9 cellular contexts compared by ENCODE assay signal in genomic region chr1:67748630-67749029, GRCh38.
DNase-seq lines count a peak whose midpoint lies in the region; ATAC-seq, FAIRE-seq and TF ChIP-seq lines count a peak whose summit lies in the region.
"Had no signal": no experiment of that assay in that cellular context is flagged by ENCODE, and none has a peak within 500 bp of the region (broad histone marks: within the 10 kb centered on the region; RNA-seq: fewer than 3 reads in every experiment).

No MANE protein-coding gene starts in this region.

- H3K36me3 ChIP-seq in bronchial epithelial cell (ENCODE audit: control insufficient read depth, insufficient read depth, low read length) = no peaks in the 10 kb centered on the region

- TF ChIP-seq POLR2A in lower leg skin (IDR thresholded peaks at IDR 0.05) = no peak

- DNase-seq in AG04450 (ENCODE audit: low read depth, low spot score) (no peak), bronchial epithelial cell (ENCODE audit: low read depth) (peak; percentile 72), mucosa of gallbladder (ENCODE audit: low spot score) (peak; percentile 26), lower leg skin (ENCODE audit: low spot score in 2 of 2) (no peak), putamen (ENCODE audit: low spot score) (no peak)
- no peak for DNase-seq in activated naive CD4-positive, alpha-beta T cell treated with anti-CD3 and anti-CD28 coated beads, Interleukin-2, amount 10 ng/mL, durations not matched to agents 7 days and 5 days

- H3K36me3 Mint-ChIP-seq in activated naive CD4-positive, alpha-beta T cell treated with anti-CD3 and anti-CD28 coated beads, Interleukin-2, amount 10 ng/mL, durations not matched to agents 7 days and 5 days = no peaks in the 10 kb centered on the region

- 0 to 1% methylated on average over 2 of the region's 2 CpGs for WGBS in lower leg skin, 2 donors

- intact Hi-C loops in lower leg skin (cut with DNase I; ENCODE audit: low total_unique reads) = no loop called here

- CTCF ChIA-PET in AG04450 (lab: Charles Lee) = no interaction called here
- CTCF ChIA-PET in activated naive CD4-positive, alpha-beta T cell treated with anti-CD3 and anti-CD28 coated beads, Interleukin-2, amount 10 ng/mL, durations not matched to agents 7 days and 5 days (lab: Charles Lee) = interaction anchor here (1.8 kb wide), 1 partner anchor 12 kb away, joined by 5 read pairs; no protein-coding TSS in a partner anchor

- TF ChIP-seq CTCF in AG04450 (IDR thresholded peaks at IDR 0.05; ENCODE audit: low read depth, low read length) (no peak), bronchial epithelial cell (IDR thresholded peaks at IDR 0.05; ENCODE audit: insufficient read depth, low read length, severe bottlenecking) (no peak), lower leg skin (IDR thresholded peaks at IDR 0.05) (no peak)

- H3K27ac ChIP-seq in AG04450 (ENCODE audit: low read depth, low read length) = peak overlapping the region; percentile 73

- peaks cover 43% of the 10 kb centered on the region for H3K27me3 Mint-ChIP-seq in activated naive CD4-positive, alpha-beta T cell treated with anti-CD3 and anti-CD28 coated beads, Interleukin-2, amount 10 ng/mL, durations not matched to agents 7 days and 5 days

- H3K4me3 ChIP-seq in AG04450 (ENCODE audit: low read depth, low read length) = peak overlapping the region; percentile 29
- no peak overlapping the region for H3K4me3 ChIP-seq in bronchial epithelial cell (ENCODE audit: low read depth, low read length)
- no peak overlapping the region for H3K4me3 ChIP-seq in lower leg skin (ENCODE audit: low read depth, poor library complexity, severe bottlenecking)

- no peak overlapping the region for H3K4me3 Mint-ChIP-seq in activated naive CD4-positive, alpha-beta T cell treated with anti-CD3 and anti-CD28 coated beads, Interleukin-2, amount 10 ng/mL, durations not matched to agents 7 days and 5 days
- H3K4me3 Mint-ChIP-seq: central memory CD8-positive, alpha-beta T cell had no signal

- H3K9me3 ChIP-seq in AG04450 (ENCODE audit: control insufficient read depth, insufficient read depth, low read length) = no peaks in the 10 kb centered on the region

- ATAC-seq in GM19467 (IDR thresholded peaks at IDR 0.05; ENCODE audit: unreplicated experiment) = peak; percentile 94
- peak; percentile 77 for ATAC-seq in HG03520 (IDR thresholded peaks at IDR 0.05; ENCODE audit: unreplicated experiment)

- FAIRE-seq in bronchial epithelial cell (lab: Jason Lieb, UNC) = no peak

- H3K9me3 Mint-ChIP-seq in activated naive CD4-positive, alpha-beta T cell treated with anti-CD3 and anti-CD28 coated beads, Interleukin-2, amount 10 ng/mL, durations not matched to agents 7 days and 5 days = no peaks in the 10 kb centered on the region
- H3K9me3 Mint-ChIP-seq: central memory CD8-positive, alpha-beta T cell had no signal

- H3K27ac Mint-ChIP-seq in activated naive CD4-positive, alpha-beta T cell treated with anti-CD3 and anti-CD28 coated beads, Interleukin-2, amount 10 ng/mL, durations not matched to agents 7 days and 5 days = no peak overlapping the region

- H3K27me3 ChIP-seq in AG04450 (ENCODE audit: control insufficient read depth, insufficient read depth, low read length) (no peaks in the 10 kb centered on the region), bronchial epithelial cell (ENCODE audit: control insufficient read depth, insufficient read depth, low read length) (no peaks in the 10 kb centered on the region)

- POLR2A ChIA-PET in AG04450 (lab: Yijun Ruan, JAX) = no interaction called here

- peaks cover 22% of the 10 kb centered on the region for H3K4me1 Mint-ChIP-seq in activated naive CD4-positive, alpha-beta T cell treated with anti-CD3 and anti-CD28 coated beads, Interleukin-2, amount 10 ng/mL, durations not matched to agents 7 days and 5 days
- H3K4me1 Mint-ChIP-seq: central memory CD8-positive, alpha-beta T cell had no signal

Comparison
In these comparisons a context has a peak if more than half of its experiments do, and no peak if none do; other contexts are left out.
1. DNase-seq: peak in bronchial epithelial cell (single experiment) and mucosa of gallbladder (single experiment); none in AG04450 (single experiment), lower leg skin (0 of 2), activated naive CD4-positive, alpha-beta T cell treated with anti-CD3 and anti-CD28 coated beads, Interleukin-2, amount 10 ng/mL, durations not matched to agents 7 days and 5 days (single experiment) and putamen (single experiment).